Comparison of ENCODE assay signal across 1 cellular context in the genomic region with DNA sequence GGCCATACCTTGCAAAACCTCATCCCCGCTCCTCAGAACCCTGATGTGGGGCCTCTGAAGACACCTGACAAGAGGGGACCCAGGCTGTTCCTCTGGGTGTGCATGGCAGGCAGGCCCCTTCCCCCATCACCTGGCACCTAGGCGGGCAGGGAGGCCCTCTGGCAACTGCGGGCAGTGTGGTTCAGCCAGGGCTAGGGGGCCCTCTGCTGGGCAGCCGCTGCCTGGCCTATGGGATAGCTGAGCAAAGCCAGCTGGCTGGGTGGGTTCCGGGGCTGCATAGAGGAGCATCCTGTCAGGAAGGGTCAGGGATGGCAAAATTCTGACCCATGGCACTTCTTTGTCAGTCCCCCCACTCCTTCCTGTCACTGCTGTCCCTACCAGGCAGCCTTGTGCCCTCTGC.
TF ChIP-seq lines count a peak whose summit lies in the region.

No MANE protein-coding gene starts in this region.

TF ChIP-seq in WTC11, 78 proteins besides CTCF, POLR2A, EP300 and RAD21 (continued from another document):
- TF ChIP-seq, protein P1, sequence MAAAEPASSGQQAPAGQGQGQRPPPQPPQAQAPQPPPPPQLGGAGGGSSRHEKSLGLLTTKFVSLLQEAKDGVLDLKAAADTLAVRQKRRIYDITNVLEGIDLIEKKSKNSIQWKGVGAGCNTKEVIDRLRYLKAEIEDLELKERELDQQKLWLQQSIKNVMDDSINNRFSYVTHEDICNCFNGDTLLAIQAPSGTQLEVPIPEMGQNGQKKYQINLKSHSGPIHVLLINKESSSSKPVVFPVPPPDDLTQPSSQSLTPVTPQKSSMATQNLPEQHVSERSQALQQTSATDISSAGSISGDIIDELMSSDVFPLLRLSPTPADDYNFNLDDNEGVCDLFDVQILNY (CRISPR knock-in tag; IDR thresholded peaks at IDR 0.05): no peak
- TF ChIP-seq NFE2L1 (CRISPR knock-in tag; IDR thresholded peaks at IDR 0.05) (no peak), GTF2I (CRISPR knock-in tag; conservative IDR thresholded peaks at IDR 0.05) (no peak), JUN (CRISPR knock-in tag; IDR thresholded peaks at IDR 0.05) (no peak), ZNF317 (CRISPR knock-in tag; IDR thresholded peaks at IDR 0.05; ENCODE audit: borderline replicate concordance, low read depth) (no peak), CREM (CRISPR knock-in tag; IDR thresholded peaks at IDR 0.05) (no peak)
- TF ChIP-seq, protein P2, sequence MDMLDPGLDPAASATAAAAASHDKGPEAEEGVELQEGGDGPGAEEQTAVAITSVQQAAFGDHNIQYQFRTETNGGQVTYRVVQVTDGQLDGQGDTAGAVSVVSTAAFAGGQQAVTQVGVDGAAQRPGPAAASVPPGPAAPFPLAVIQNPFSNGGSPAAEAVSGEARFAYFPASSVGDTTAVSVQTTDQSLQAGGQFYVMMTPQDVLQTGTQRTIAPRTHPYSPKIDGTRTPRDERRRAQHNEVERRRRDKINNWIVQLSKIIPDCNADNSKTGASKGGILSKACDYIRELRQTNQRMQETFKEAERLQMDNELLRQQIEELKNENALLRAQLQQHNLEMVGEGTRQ (CRISPR knock-in tag; IDR thresholded peaks at IDR 0.05): no peak
- TF ChIP-seq, protein P3, sequence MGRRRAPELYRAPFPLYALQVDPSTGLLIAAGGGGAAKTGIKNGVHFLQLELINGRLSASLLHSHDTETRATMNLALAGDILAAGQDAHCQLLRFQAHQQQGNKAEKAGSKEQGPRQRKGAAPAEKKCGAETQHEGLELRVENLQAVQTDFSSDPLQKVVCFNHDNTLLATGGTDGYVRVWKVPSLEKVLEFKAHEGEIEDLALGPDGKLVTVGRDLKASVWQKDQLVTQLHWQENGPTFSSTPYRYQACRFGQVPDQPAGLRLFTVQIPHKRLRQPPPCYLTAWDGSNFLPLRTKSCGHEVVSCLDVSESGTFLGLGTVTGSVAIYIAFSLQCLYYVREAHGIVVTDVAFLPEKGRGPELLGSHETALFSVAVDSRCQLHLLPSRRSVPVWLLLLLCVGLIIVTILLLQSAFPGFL (CRISPR knock-in tag; IDR thresholded peaks at IDR 0.05; ENCODE audit: borderline replicate concordance): no peak
